ENCODE assay signal across 8 cellular contexts in the genomic region with DNA sequence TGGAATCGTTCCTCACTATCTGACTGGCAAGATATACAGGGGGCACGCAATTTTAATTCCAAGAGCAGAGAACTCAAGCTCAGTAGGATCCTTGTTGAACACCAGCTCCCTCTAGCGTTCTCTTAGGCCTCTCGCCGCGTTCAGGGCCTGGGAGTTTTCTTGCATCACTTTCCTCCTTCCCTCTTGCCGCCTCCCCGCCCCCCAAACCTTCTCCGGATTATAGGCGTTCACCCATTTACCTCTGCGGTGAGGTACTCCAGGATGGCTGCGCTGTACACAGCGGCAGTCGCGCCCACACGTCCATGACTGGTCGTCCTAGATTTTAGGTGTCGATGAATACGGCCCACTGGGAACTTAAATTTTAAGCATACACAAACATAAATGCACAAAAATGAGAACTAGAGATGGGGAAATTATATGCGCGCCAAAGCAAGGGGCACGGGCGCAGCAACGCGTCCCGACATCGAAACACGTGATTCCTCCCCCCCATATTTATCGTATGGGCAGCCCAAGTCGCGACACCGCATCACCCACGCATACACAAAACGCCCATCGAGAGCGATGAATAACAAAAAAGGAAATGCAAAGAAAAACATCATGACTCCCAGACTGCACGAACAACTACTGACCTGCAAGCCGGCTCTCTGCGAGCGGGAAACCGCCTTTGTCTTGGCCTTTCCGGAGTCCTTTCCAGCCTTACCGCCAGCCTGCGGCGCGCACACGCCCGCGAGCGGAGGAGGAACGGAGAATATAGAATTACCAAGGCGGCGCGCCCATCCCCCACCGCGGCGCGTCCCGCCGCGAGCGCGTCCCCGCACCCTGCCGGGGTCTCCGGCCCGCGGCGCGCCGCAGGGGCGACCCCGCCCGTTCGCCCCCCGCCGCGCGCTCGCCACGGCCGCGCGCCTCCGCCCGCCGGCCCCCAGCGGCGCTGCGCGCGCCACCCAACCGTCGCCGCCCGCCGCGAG. TPM values are rescaled to one million over a fixed set of nuclear protein-coding genes. Genes with fewer than 3 reads are reported as not detected.
DNase-seq lines count a peak whose midpoint lies in the region; ATAC-seq and TF ChIP-seq lines count a peak whose summit lies in the region.

No MANE protein-coding gene starts in this region.

- H2BK12ac ChIP-seq in H9 (ENCODE audit: insufficient read length, low read depth, low read length) = no peak overlapping the region

- H3K4me1 Mint-ChIP-seq in H9 = peaks cover 16 to 28% of the 10 kb centered on the region in 2 experiments
- peaks cover 31% of the 10 kb centered on the region for H3K4me1 Mint-ChIP-seq in neural crest cell

- peak; percentile 54 for ATAC-seq in RWPE2 (ENCODE audit: low read depth)
- peak; percentile 63 for ATAC-seq in foreskin keratinocyte

- H2BK5ac ChIP-seq in H9 (ENCODE audit: insufficient read length, low read length) = no peak overlapping the region

- H3K4me3 Mint-ChIP-seq in H9 (no peak overlapping the region), neural crest cell (no peak overlapping the region)

- H3K9ac ChIP-seq in H9 (ENCODE audit: extremely low read depth, insufficient read length, low read length) = peak overlapping the region; percentile 99

- peak; percentile 76 for TF ChIP-seq CTCF in H9 (conservative IDR thresholded peaks at IDR 0.05)
- peak; percentile 94 for TF ChIP-seq CTCF in RWPE2 (IDR thresholded peaks at IDR 0.05; ENCODE audit: poor library complexity, severe bottlenecking)
- peak; percentile 97 for TF ChIP-seq CTCF in foreskin keratinocyte (conservative IDR thresholded peaks at IDR 0.05)
- TF ChIP-seq CTCF in neural crest cell (conservative IDR thresholded peaks at IDR 0.05) = peak; percentile 85
- peak in 5 of 7 experiments; percentile 79 to 86 (median 81) for TF ChIP-seq CTCF in stomach (IDR thresholded peaks at IDR 0.05)

- WGBS in H9 (ENCODE audit: extremely low coverage, insufficient read length, low lambda C conversion rate) = no CpG with 5 or more reads among the region's 98 CpGs
- WGBS in stomach, 5 donors = 0 to 1% (median 0%) methylated on average over 48 to 98 of the region's 98 CpGs

- H3K27ac Mint-ChIP-seq in H9 (no peak overlapping the region), neural crest cell (ENCODE audit: unreplicated experiment) (no peak overlapping the region)

- DNase-seq in ELR (ENCODE audit: low read depth) = peak; percentile 95
- peak; percentile 93 for DNase-seq in H9
- peak; percentile 92 for DNase-seq in M059J (ENCODE audit: low read depth)
- peak; percentile 95 for DNase-seq in RWPE2 (ENCODE audit: low spot score)
- DNase-seq in activated effector memory CD4-positive, alpha-beta T cell treated with anti-CD3 and anti-CD28 coated beads, Interleukin-2, amount 50 U/mL, for 16 hours = peak; percentile 95
- peak; percentile 84 to 93 for DNase-seq in foreskin keratinocyte
- DNase-seq in neural crest cell (ENCODE audit: low read depth, low spot score) = peak; percentile 81
- DNase-seq in stomach = peak; percentile 90

- peak overlapping the region; percentile 99 for H3K18ac ChIP-seq in H9 (ENCODE audit: insufficient read length, low read depth, low read length)

- H3K27ac ChIP-seq in H9 (ENCODE audit: insufficient read length, low read depth, low read length) (peak overlapping the region; percentile 75), RWPE2 (ENCODE audit: poor library complexity, severe bottlenecking) (peak overlapping the region; percentile 91), foreskin keratinocyte (peak overlapping the region; percentile 81), stomach (peak overlapping the region; percentile 96 to 99 (median 97))

- no peak overlapping the region for H4K91ac ChIP-seq in H9 (ENCODE audit: insufficient read length, low read depth, low read length)

- no peak overlapping the region for H2BK15ac ChIP-seq in H9 (ENCODE audit: low read depth, low read length)

- H3K14ac ChIP-seq in H9 (ENCODE audit: insufficient read depth, low read length) = peak overlapping the region; percentile 99

- no peak overlapping the region for H3K23ac ChIP-seq in H9 (ENCODE audit: insufficient read length, low read depth, low read length)

- peaks cover 2% of the 10 kb centered on the region; the same call in 1 of the 2 replicates for H3K79me2 ChIP-seq in H9 (ENCODE audit: insufficient read depth, low read length)

- H3K4me1 ChIP-seq in H9 (ENCODE audit: insufficient read depth, low read length) = no peaks in the 10 kb centered on the region
- H3K4me1 ChIP-seq in RWPE2 (ENCODE audit: insufficient read depth, poor library complexity, severe bottlenecking) = peaks cover 28% of the 10 kb centered on the region
- peaks cover 16% of the 10 kb centered on the region for H3K4me1 ChIP-seq in foreskin keratinocyte
- peaks cover 20 to 46% (median 44%) of the 10 kb centered on the region in 4 donors for H3K4me1 ChIP-seq in stomach

- no peak overlapping the region for H3T11ph ChIP-seq in H9 (ENCODE audit: low read length)

- no peak overlapping the region; the same call in 1 of the 2 replicates for H3K4ac ChIP-seq in H9 (ENCODE audit: low read depth, low read length)

- peak overlapping the region; percentile 60 for H3K4me2 ChIP-seq in H9 (ENCODE audit: insufficient read depth, insufficient read length, low read length)

- peak overlapping the region; percentile 29 for H4K5ac ChIP-seq in H9 (ENCODE audit: insufficient read length, low read depth, low read length)

- H3K79me1 ChIP-seq in H9 (ENCODE audit: insufficient read depth, low read depth, low read length, poor library complexity, severe bottlenecking) = peaks cover 3% of the 10 kb centered on the region

- H2BK120ac ChIP-seq in H9 (ENCODE audit: low read depth, low read length, poor library complexity, severe bottlenecking) = no peak overlapping the region

- peaks cover 3 to 9% (median 5%) of the 10 kb centered on the region in 3 experiments; a peak in 6 of 7 replicates for H3K36me3 Mint-ChIP-seq in H9 (ENCODE audit: insufficient read depth in 1 of 3, low read depth in 3 of 3)
- H3K36me3 Mint-ChIP-seq in neural crest cell (ENCODE audit: low read depth) = peaks cover 19% of the 10 kb centered on the region

- H3K36me3 ChIP-seq in RWPE2 (ENCODE audit: low read depth) (peaks cover 25% of the 10 kb centered on the region), stomach (peaks cover 0 to 8% (median 4%) of the 10 kb centered on the region in 4 donors)

- peaks cover 7% of the 10 kb centered on the region for H3K23me2 ChIP-seq in H9 (ENCODE audit: insufficient read length, low read depth, low read length, poor library complexity, severe bottlenecking)

- no peak overlapping the region for H2AK5ac ChIP-seq in H9 (ENCODE audit: insufficient read length, low read length)

- no peak overlapping the region for H2AFZ ChIP-seq in H9 (ENCODE audit: low read length)

- TF ChIP-seq POLR2A in stomach (IDR thresholded peaks at IDR 0.05) = no peak

- H3K27me3 Mint-ChIP-seq in H9 (ENCODE audit: low read depth) (peaks cover 2% of the 10 kb centered on the region; the same call in 1 of the 2 replicates), neural crest cell (ENCODE audit: low read depth) (peaks cover 6% of the 10 kb centered on the region)

- H3K9me3 ChIP-seq in H9 (ENCODE audit: control insufficient read depth, low read depth, low read length) (no peaks in the 10 kb centered on the region), RWPE2 (ENCODE audit: severe bottlenecking) (no peaks in the 10 kb centered on the region), stomach (no peaks in the 10 kb centered on the region)

- H3K4me3 ChIP-seq in RWPE2 (ENCODE audit: severe bottlenecking) = peak overlapping the region; percentile 91
- peak overlapping the region; percentile 73 to 94 (median 80) for H3K4me3 ChIP-seq in stomach

- no peaks in the 10 kb centered on the region for H4K20me1 ChIP-seq in H9 (ENCODE audit: control insufficient read depth, insufficient read depth, insufficient read length)

- H4K8ac ChIP-seq in H9 (replicated peaks; ENCODE audit: insufficient read length, low read depth, low read length) = no peak overlapping the region

- H2BK20ac ChIP-seq in H9 (ENCODE audit: low read depth, low read length, poor library complexity, severe bottlenecking) = no peak overlapping the region

- H3K27me3 ChIP-seq in H9 (ENCODE audit: insufficient read depth, low read length) = no peaks in the 10 kb centered on the region
- no peaks in the 10 kb centered on the region for H3K27me3 ChIP-seq in RWPE2 (ENCODE audit: insufficient read depth, poor library complexity, severe bottlenecking)
- H3K27me3 ChIP-seq in foreskin keratinocyte = no peaks in the 10 kb centered on the region
- no peaks in the 10 kb centered on the region for H3K27me3 ChIP-seq in stomach

- peaks cover 0 to 2% of the 10 kb centered on the region in 2 experiments; a peak in 1 of 5 replicates for H3K9me3 Mint-ChIP-seq in H9
- H3K9me3 Mint-ChIP-seq in neural crest cell = no peaks in the 10 kb centered on the region

- intact Hi-C loops in stomach (cut with DNase I; ENCODE audit: low total_unique reads) = loop anchor here (10.0 kb wide), 2 partner anchors 55 to 385 kb away; a partner anchor contains a TSS

- peak overlapping the region; percentile 83 for H3K56ac ChIP-seq in H9 (ENCODE audit: insufficient read length, low read depth, low read length)

- no peak for TF ChIP-seq EP300 in stomach (IDR thresholded peaks at IDR 0.05)

RNA-seq across cellular contexts. Expression of a gene that starts 0.8 kb away (rescaled TPM):
- 811 and 815 TPM in 2 replicates for total RNA-seq in H9 (2021)
- 841 and 866 TPM in 2 replicates for total RNA-seq in M059J (2014; rRNA removed; shearing (Covaris generic))
- total RNA-seq in foreskin keratinocyte = 868 and 948 TPM in 2 replicates
- 1,114 and 1,268 TPM in 2 replicates for polyA plus RNA-seq in foreskin keratinocyte
- 793 and 801 TPM in 2 replicates for total RNA-seq in neural crest cell
- total RNA-seq in stomach = 100 to 1,000 TPM in 3 of 5 donors, 10 to 100 TPM in 2; 51.6 to 351 (median 145) TPM
- 100 to 1,000 TPM; 163 to 289 (median 222) TPM for polyA plus RNA-seq in stomach

RNA-seq across cellular contexts. Expression of a gene that starts 2.9 kb away (rescaled TPM):
- total RNA-seq in H9 (2021) = 40.2 and 41.0 TPM in 2 replicates
- total RNA-seq in M059J (2014; rRNA removed; shearing (Covaris generic)) = 12.4 and 12.9 TPM in 2 replicates
- total RNA-seq in foreskin keratinocyte = 21.7 and 22.3 TPM in 2 replicates
- 4.0 and 5.4 TPM in 2 replicates for polyA plus RNA-seq in foreskin keratinocyte
- total RNA-seq in neural crest cell = 34.2 and 37.0 TPM in 2 replicates
- total RNA-seq in stomach = 10 to 100 TPM in 4 of 5 donors, 1 to 10 TPM in 1; 5.3 to 78.0 (median 20.3) TPM
- 1 to 10 TPM; 3.4 to 7.0 (median 5.0) TPM for polyA plus RNA-seq in stomach

RNA-seq across cellular contexts. Expression of a gene that starts 55.1 kb away (rescaled TPM):
- total RNA-seq in H9 (2021) (30.6 and 33.1 TPM in 2 replicates), foreskin keratinocyte (34.4 and 41.2 TPM in 2 replicates), neural crest cell (38.9 and 41.8 TPM in 2 replicates), stomach (10 to 100 TPM in 3 of 5 donors, 1 to 10 TPM in 2; 1.7 to 48.7 (median 10.7) TPM)
- 27.9 and 44.0 TPM in 2 replicates for total RNA-seq in M059J (2014; rRNA removed; shearing (Covaris generic))
- polyA plus RNA-seq in foreskin keratinocyte (36.4 and 37.0 TPM in 2 replicates), stomach (10 to 100 TPM; 52.0 to 88.4 (median 60.8) TPM)

Comparison
In these comparisons a context has a peak if more than half of its experiments do, and no peak if none do; other contexts are left out.
1. Peak in every context shown above with its lines: DNase-seq, ATAC-seq, H3K4me3 ChIP-seq and H3K27ac ChIP-seq.